Comparison of ENCODE assay signal across 18 cellular contexts in genomic region chr11:59654893-59655292, GRCh38. TPM values are rescaled to one million over a fixed set of nuclear protein-coding genes. Genes with fewer than 3 reads are reported as not detected.
DNase-seq lines count a peak whose midpoint lies in the region; ATAC-seq and TF ChIP-seq lines count a peak whose summit lies in the region.
"Had no signal": no experiment of that assay in that cellular context is flagged by ENCODE, and none has a peak within 500 bp of the region (broad histone marks: within the 10 kb centered on the region; RNA-seq: fewer than 3 reads in every experiment).

No MANE protein-coding gene starts in this region.

- ATAC-seq in PC-3 (no peak), HG03571 (IDR thresholded peaks at IDR 0.05; ENCODE audit: unreplicated experiment) (no peak)
- ATAC-seq in stimulated activated memory B cell treated with anti-CD40 and anti-IgM and Interleukin-4, amounts not matched to agents 10 μg/mL and 1 μg/mL and 100 μg/mL, for 72 hours = no peak
- ATAC-seq: A549 had no signal

- H3K27me3 Mint-ChIP-seq in activated CD4-positive, alpha-beta T cell treated with anti-CD3 and anti-CD28 coated beads, Interleukin-2, amount 10 ng/mL, durations not matched to agents 24 days and 14 days = no peaks in the 10 kb centered on the region
- H3K27me3 Mint-ChIP-seq in endothelial cell (ENCODE audit: unreplicated experiment) = peaks cover 2% of the 10 kb centered on the region
- no peaks in the 10 kb centered on the region for H3K27me3 Mint-ChIP-seq in stimulated activated memory B cell treated with anti-CD40 and anti-IgM and Interleukin-4, amounts not matched to agents 10 μg/mL and 1 μg/mL and 100 μg/mL, for 72 hours
- H3K27me3 Mint-ChIP-seq: CD4-positive, alpha-beta memory T cell had no signal

- no peak overlapping the region for H3K9ac ChIP-seq in PC-3 (ENCODE audit: low read length)
- H3K9ac ChIP-seq: BLaER1, GM23248 had no signal

- no peaks in the 10 kb centered on the region for H3K9me3 Mint-ChIP-seq in activated CD4-positive, alpha-beta T cell treated with anti-CD3 and anti-CD28 coated beads, Interleukin-2, amount 10 ng/mL, durations not matched to agents 24 days and 14 days
- H3K9me3 Mint-ChIP-seq in endothelial cell (ENCODE audit: unreplicated experiment) = no peaks in the 10 kb centered on the region
- H3K9me3 Mint-ChIP-seq in stimulated activated memory B cell treated with anti-CD40 and anti-IgM and Interleukin-4, amounts not matched to agents 10 μg/mL and 1 μg/mL and 100 μg/mL, for 72 hours = no peaks in the 10 kb centered on the region
- H3K9me3 Mint-ChIP-seq: CD14-positive monocyte; CD4-positive, alpha-beta memory T cell had no signal

- intact Hi-C loops in activated CD4-positive, alpha-beta T cell treated with anti-CD3 and anti-CD28 coated beads, Interleukin-2, amount 10 ng/mL, durations not matched to agents 24 days and 14 days (cut with micrococcal nuclease) = no loop called here
- intact Hi-C loops in PC-3 (cut with micrococcal nuclease) = no loop called here

- H3K4me3 Mint-ChIP-seq in activated CD4-positive, alpha-beta T cell treated with anti-CD3 and anti-CD28 coated beads, Interleukin-2, amount 10 ng/mL, durations not matched to agents 24 days and 14 days = no peak overlapping the region
- peak overlapping the region; percentile 37 for H3K4me3 Mint-ChIP-seq in endothelial cell (ENCODE audit: unreplicated experiment)
- H3K4me3 Mint-ChIP-seq in stimulated activated memory B cell treated with anti-CD40 and anti-IgM and Interleukin-4, amounts not matched to agents 10 μg/mL and 1 μg/mL and 100 μg/mL, for 72 hours = no peak overlapping the region
- H3K4me3 Mint-ChIP-seq: CD14-positive monocyte; CD4-positive, alpha-beta memory T cell had no signal

- no peaks in the 10 kb centered on the region for H3F3A ChIP-seq in PC-3 (ENCODE audit: low read length, unreplicated experiment)

- H3K79me2 ChIP-seq in PC-3 (ENCODE audit: low read length) = no peaks in the 10 kb centered on the region

- no peaks in the 10 kb centered on the region for H3K27me3 ChIP-seq in PC-3 (ENCODE audit: low read length)
- H3K27me3 ChIP-seq: BLaER1 had no signal

- no peak overlapping the region for H3K4me2 ChIP-seq in PC-3 (ENCODE audit: low read length)
- H3K4me2 ChIP-seq: A549, BLaER1 had no signal

- no peaks in the 10 kb centered on the region for H3K9me3 ChIP-seq in PC-3 (ENCODE audit: low read length)
- H3K9me3 ChIP-seq: A549, BLaER1, HAP-1 had no signal

- peaks cover 5% of the 10 kb centered on the region for H3K4me1 Mint-ChIP-seq in activated CD4-positive, alpha-beta T cell treated with anti-CD3 and anti-CD28 coated beads, Interleukin-2, amount 10 ng/mL, durations not matched to agents 24 days and 14 days
- no peaks in the 10 kb centered on the region for H3K4me1 Mint-ChIP-seq in endothelial cell (ENCODE audit: unreplicated experiment)
- peaks cover 9% of the 10 kb centered on the region for H3K4me1 Mint-ChIP-seq in stimulated activated memory B cell treated with anti-CD40 and anti-IgM and Interleukin-4, amounts not matched to agents 10 μg/mL and 1 μg/mL and 100 μg/mL, for 72 hours
- H3K4me1 Mint-ChIP-seq: CD14-positive monocyte had no signal

- no peak overlapping the region for H2AFZ ChIP-seq in PC-3 (ENCODE audit: low read length)
- H2AFZ ChIP-seq: GM23248 had no signal

- H3K27ac ChIP-seq in PC-3 (ENCODE audit: low read length) = 0 out of 2 replicates have a peak overlapping the region, but pooled peaks have one; percentile 3
- H3K27ac ChIP-seq: 22Rv1, A549, BLaER1, GM23248, HL-60 had no signal

- H3K36me3 Mint-ChIP-seq in activated CD4-positive, alpha-beta T cell treated with anti-CD3 and anti-CD28 coated beads, Interleukin-2, amount 10 ng/mL, durations not matched to agents 24 days and 14 days (ENCODE audit: low read depth) = peaks cover 77% of the 10 kb centered on the region
- H3K36me3 Mint-ChIP-seq in endothelial cell (ENCODE audit: low read depth, unreplicated experiment) = peaks cover 59% of the 10 kb centered on the region
- H3K36me3 Mint-ChIP-seq in stimulated activated memory B cell treated with anti-CD40 and anti-IgM and Interleukin-4, amounts not matched to agents 10 μg/mL and 1 μg/mL and 100 μg/mL, for 72 hours = peaks cover 72% of the 10 kb centered on the region

- BruUV-seq in PC-3 (replicated peaks; lab: Mats Ljungman, UMichigan) = no TSS peak

- DNase-seq in activated CD4-positive, alpha-beta T cell treated with anti-CD3 and anti-CD28 coated beads, Interleukin-2, amount 10 ng/mL, durations not matched to agents 24 days and 14 days = peak; percentile 33
- no peak for DNase-seq in activated CD4-positive, alpha-beta T cell treated with anti-CD3 and anti-CD28 coated beads, Interleukin-2, amount 50 U/mL, for 48 hours
- DNase-seq in PC-3 = no peak
- DNase-seq in endothelial cell (ENCODE audit: low spot score) = no peak
- DNase-seq in NCI-H146 (lab: John Stamatoyannopoulos, UW) = no peak
- DNase-seq: CD4-positive, alpha-beta memory T cell; GM23248; IMR-90 had no signal

- TF ChIP-seq CTCF in PC-3 (conservative IDR thresholded peaks at IDR 0.05; ENCODE audit: low read depth, low read length) (no peak), endothelial cell (IDR thresholded peaks at IDR 0.05; ENCODE audit: unreplicated experiment) (no peak)

- peaks cover 90% of the 10 kb centered on the region for H3K36me3 ChIP-seq in PC-3 (ENCODE audit: low read depth, low read length)

- H3K27ac Mint-ChIP-seq in activated CD4-positive, alpha-beta T cell treated with anti-CD3 and anti-CD28 coated beads, Interleukin-2, amount 10 ng/mL, durations not matched to agents 24 days and 14 days = no peak overlapping the region
- H3K27ac Mint-ChIP-seq in endothelial cell (ENCODE audit: unreplicated experiment) = no peak overlapping the region
- peak overlapping the region; percentile 24 for H3K27ac Mint-ChIP-seq in stimulated activated memory B cell treated with anti-CD40 and anti-IgM and Interleukin-4, amounts not matched to agents 10 μg/mL and 1 μg/mL and 100 μg/mL, for 72 hours

- POLR2A ChIA-PET in PC-3 (lab: Charles Lee; ENCODE audit: unreplicated experiment) = no interaction called here

- H3K4me3 ChIP-seq in PC-3 (ENCODE audit: low read length) = no peak overlapping the region
- H3K4me3 ChIP-seq: A549, BLaER1, GM23248, HAP-1 had no signal

- CTCF ChIA-PET in PC-3 (lab: Charles Lee) = no interaction called here

- no peaks in the 10 kb centered on the region for H3K4me1 ChIP-seq in PC-3 (ENCODE audit: insufficient read depth, low read length)
- H3K4me1 ChIP-seq: A549, BLaER1, HAP-1 had no signal

- no peaks in the 10 kb centered on the region for H3K9me2 ChIP-seq in PC-3 (replicated peaks; ENCODE audit: low read length)

- no peaks in the 10 kb centered on the region for H4K20me1 ChIP-seq in PC-3 (ENCODE audit: low read length)

RNA-seq across cellular contexts. Expression of gene PATL1, which starts 13.9 kb away (rescaled TPM):
- total RNA-seq in activated CD4-positive, alpha-beta T cell treated with anti-CD3 and anti-CD28 coated beads, Interleukin-2, amount 10 ng/mL, durations not matched to agents 24 days and 14 days = 72.4 and 76.1 TPM in 2 replicates
- total RNA-seq in PC-3 (2014; rRNA removed) (18.1 and 23.1 TPM in 2 replicates), endothelial cell (ENCODE audit: unreplicated experiment) (36.1 TPM)

RNA-seq across cellular contexts. Expression of gene OSBP, which starts 39.3 kb away (rescaled TPM):
- total RNA-seq in activated CD4-positive, alpha-beta T cell treated with anti-CD3 and anti-CD28 coated beads, Interleukin-2, amount 10 ng/mL, durations not matched to agents 24 days and 14 days = 39.7 and 40.1 TPM in 2 replicates
- total RNA-seq in PC-3 (2014; rRNA removed) (36.3 and 59.4 TPM in 2 replicates), endothelial cell (ENCODE audit: unreplicated experiment) (39.5 TPM)

RNA-seq across cellular contexts. Expression of gene OR10V1, which starts 58.8 kb away (rescaled TPM):
- not detected in 2 replicates for total RNA-seq in activated CD4-positive, alpha-beta T cell treated with anti-CD3 and anti-CD28 coated beads, Interleukin-2, amount 10 ng/mL, durations not matched to agents 24 days and 14 days
- total RNA-seq in PC-3 (2014; rRNA removed) (not detected in 2 replicates), endothelial cell (ENCODE audit: unreplicated experiment) (not detected)
- total RNA-seq: CD4-positive, alpha-beta memory T cell; GM23248; H4; HT1080; IMR-90 had no signal
